8 cellular contexts compared by ENCODE assay signal in the genomic region with DNA sequence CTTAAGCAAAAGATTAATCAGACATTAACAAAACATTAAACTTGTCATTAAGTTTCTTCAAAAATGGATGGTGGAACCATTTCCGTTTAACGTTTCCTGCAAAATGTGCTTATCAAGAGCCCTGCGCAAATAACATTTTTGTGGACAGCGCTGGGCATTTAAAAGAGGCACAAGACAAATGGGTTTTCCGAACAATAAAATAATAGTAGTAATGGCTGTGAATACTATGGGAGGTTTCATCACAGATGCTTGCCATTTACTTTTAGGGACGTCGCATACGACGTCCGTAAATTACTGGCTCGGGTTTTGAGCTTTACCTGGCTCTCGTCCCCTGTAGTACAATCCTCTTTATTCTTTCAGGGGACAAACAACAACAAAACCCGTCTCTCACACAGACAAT. TPM values are rescaled to one million over a fixed set of nuclear protein-coding genes. Genes with fewer than 3 reads are reported as not detected.
DNase-seq lines count a peak whose midpoint lies in the region; ATAC-seq and TF ChIP-seq lines count a peak whose summit lies in the region.

No MANE protein-coding gene starts in this region.

- no peak for TF ChIP-seq CTCF in GM06990 (IDR thresholded peaks at IDR 0.05; ENCODE audit: insufficient read depth, low read length, poor library complexity, severe bottlenecking)
- TF ChIP-seq CTCF in OCI-LY7 (conservative IDR thresholded peaks at IDR 0.05; ENCODE audit: low read length), result no peak
- no peak for TF ChIP-seq CTCF in fibroblast of the aortic adventitia (IDR thresholded peaks at IDR 0.05; ENCODE audit: insufficient read depth, low read length)
- TF ChIP-seq CTCF in retinal pigment epithelial cell (conservative IDR thresholded peaks at IDR 0.05; ENCODE audit: low read depth, low read length), result no peak
- no peak for TF ChIP-seq CTCF in GM13976 (IDR thresholded peaks at IDR 0.05; ENCODE audit: borderline replicate concordance, control extremely low read depth, extremely low read depth, insufficient read depth, missing control alignments)

- intact Hi-C loops in OCI-LY7 (cut with micrococcal nuclease; ENCODE audit: unreplicated experiment), result loop anchor here (5.0 to 10.0 kb wide), 2 partner anchors 214 to 657 kb away; a partner anchor contains a TSS

- peak overlapping the region; percentile 48; the same call in 1 of the 2 replicates for H2AFZ ChIP-seq in OCI-LY7 (ENCODE audit: low read length)

- DNase-seq in GM06990 (ENCODE audit: extremely low read depth, insufficient read length), result no peak
- peak; percentile 16 for DNase-seq in OCI-LY7 (ENCODE audit: low spot score)
- DNase-seq in fibroblast of the aortic adventitia (ENCODE audit: low read depth), result peak; percentile 72
- no peak for DNase-seq in retinal pigment epithelial cell (ENCODE audit: low read depth)
- no peak for DNase-seq in stimulated activated naive CD8-positive, alpha-beta T cell treated with anti-CD3 and anti-CD28 coated beads, Interleukin-15, Interleukin-2, amounts not matched to agents 100 U/mL and 50 U/mL, for 24 hours
- DNase-seq in activated CD4-positive, alpha-beta T cell treated with anti-CD3 and anti-CD28 coated beads, Interleukin-2, amount 50 U/mL, for 4 hours, result no peak
- no peak for DNase-seq in GM13976 (ENCODE audit: low spot score)
- DNase-seq in effector CD4-positive, alpha-beta T cell, result no peak

- peak overlapping the region; percentile 96 for H3K4me2 ChIP-seq in OCI-LY7 (ENCODE audit: low read length)

- peaks cover 1% of the 10 kb centered on the region; the same call in 1 of the 2 replicates for H3K36me3 ChIP-seq in GM06990 (ENCODE audit: control insufficient read depth, insufficient read depth, low read length)
- H3K36me3 ChIP-seq in OCI-LY7 (ENCODE audit: insufficient read depth, low read length), result peaks cover 47% of the 10 kb centered on the region

- CTCF ChIA-PET in OCI-LY7 (lab: Charles Lee; ENCODE audit: unreplicated experiment), result interaction anchor here (0.6 kb wide), 1 partner anchor 429 kb away, joined by 5 read pairs; no protein-coding TSS in a partner anchor

- peaks cover 92% of the 10 kb centered on the region for H3K79me2 ChIP-seq in OCI-LY7 (ENCODE audit: insufficient read depth, low read depth, low read length)

- H3K9me3 ChIP-seq in OCI-LY7 (ENCODE audit: low read length), result no peaks in the 10 kb centered on the region

- POLR2A ChIA-PET in OCI-LY7 (lab: Charles Lee), result interaction anchor here (1.1 to 5.5 kb wide), 3 partner anchors 15 to 43 kb away, joined by 4 to 58 read pairs (median 4); no protein-coding TSS in a partner anchor

- peak overlapping the region; percentile 90 for H3K27ac ChIP-seq in OCI-LY7 (ENCODE audit: low read depth, low read length, poor library complexity, severe bottlenecking)

- no peaks in the 10 kb centered on the region for H3K9me2 ChIP-seq in OCI-LY7 (ENCODE audit: insufficient read depth, low read length)

- H3K27me3 ChIP-seq in GM06990 (replicated peaks; ENCODE audit: control insufficient read depth, insufficient read depth, low read length), result no peaks in the 10 kb centered on the region

- peaks cover 38% of the 10 kb centered on the region for H4K20me1 ChIP-seq in OCI-LY7 (ENCODE audit: insufficient read depth, low read length)

- peak overlapping the region; percentile 81 for H3K4me3 ChIP-seq in GM06990 (replicated peaks; ENCODE audit: low read depth, low read length)
- peak overlapping the region; percentile 93 for H3K4me3 ChIP-seq in OCI-LY7 (ENCODE audit: low read depth, low read length, poor library complexity, severe bottlenecking)
- H3K4me3 ChIP-seq in fibroblast of the aortic adventitia (ENCODE audit: low read depth, low read length), result peak overlapping the region; percentile 89
- peak overlapping the region; percentile 96 for H3K4me3 ChIP-seq in retinal pigment epithelial cell (ENCODE audit: low read length)

- peaks cover 35% of the 10 kb centered on the region for H3K4me1 ChIP-seq in OCI-LY7 (ENCODE audit: insufficient read depth, low read length, poor library complexity, severe bottlenecking)

- ATAC-seq in stimulated activated naive CD8-positive, alpha-beta T cell treated with anti-CD3 and anti-CD28 coated beads, Interleukin-15, Interleukin-2, amounts not matched to agents 100 U/mL and 50 U/mL, for 24 hours, result no peak

- no TSS peak for BruUV-seq in OCI-LY7 (replicated peaks; lab: Mats Ljungman, UMichigan)

- in situ Hi-C loops in GM13976 (cut with MboI; ENCODE audit: low sequenced_read_pairs, unreplicated experiment), result no loop called here

RNA-seq across cellular contexts. Expression of a gene that starts 1.0 kb away (rescaled TPM):
- 19.2 and 22.6 TPM in 2 replicates for total RNA-seq in OCI-LY7 (2014; rRNA removed; shearing (Covaris generic))
- total RNA-seq in OCI-LY7 (2022) (26.9 and 35.8 TPM in 2 replicates), fibroblast of the aortic adventitia (ENCODE audit: low replicate concordance) (6.9 and 28.9 TPM in 2 replicates)

RNA-seq across cellular contexts. Expression of a gene that starts 1.5 kb away (rescaled TPM):
- 125 and 147 TPM in 2 replicates for total RNA-seq in OCI-LY7 (2014; rRNA removed; shearing (Covaris generic))
- 159 and 187 TPM in 2 replicates for total RNA-seq in OCI-LY7 (2022)
- 94.4 and 291 TPM in 2 replicates for total RNA-seq in fibroblast of the aortic adventitia (ENCODE audit: low replicate concordance)

Comparison
In these comparisons a context has a peak if more than half of its experiments do, and no peak if none do; other contexts are left out.
1. DNase-seq: peak in OCI-LY7 (single experiment) and fibroblast of the aortic adventitia (single experiment); none in GM06990 (single experiment), retinal pigment epithelial cell (single experiment), stimulated activated naive CD8-positive, alpha-beta T cell treated with anti-CD3 and anti-CD28 coated beads, Interleukin-15, Interleukin-2, amounts not matched to agents 100 U/mL and 50 U/mL, for 24 hours (single experiment), activated CD4-positive, alpha-beta T cell treated with anti-CD3 and anti-CD28 coated beads, Interleukin-2, amount 50 U/mL, for 4 hours (0 of 2), GM13976 (single experiment) and effector CD4-positive, alpha-beta T cell (single experiment).
2. Peak in every context shown above with its lines, with median percentiles within 50 percentile points of each other: H3K4me3 ChIP-seq.